Comparison of ENCODE assay signal across 10 cellular contexts in the genomic region with DNA sequence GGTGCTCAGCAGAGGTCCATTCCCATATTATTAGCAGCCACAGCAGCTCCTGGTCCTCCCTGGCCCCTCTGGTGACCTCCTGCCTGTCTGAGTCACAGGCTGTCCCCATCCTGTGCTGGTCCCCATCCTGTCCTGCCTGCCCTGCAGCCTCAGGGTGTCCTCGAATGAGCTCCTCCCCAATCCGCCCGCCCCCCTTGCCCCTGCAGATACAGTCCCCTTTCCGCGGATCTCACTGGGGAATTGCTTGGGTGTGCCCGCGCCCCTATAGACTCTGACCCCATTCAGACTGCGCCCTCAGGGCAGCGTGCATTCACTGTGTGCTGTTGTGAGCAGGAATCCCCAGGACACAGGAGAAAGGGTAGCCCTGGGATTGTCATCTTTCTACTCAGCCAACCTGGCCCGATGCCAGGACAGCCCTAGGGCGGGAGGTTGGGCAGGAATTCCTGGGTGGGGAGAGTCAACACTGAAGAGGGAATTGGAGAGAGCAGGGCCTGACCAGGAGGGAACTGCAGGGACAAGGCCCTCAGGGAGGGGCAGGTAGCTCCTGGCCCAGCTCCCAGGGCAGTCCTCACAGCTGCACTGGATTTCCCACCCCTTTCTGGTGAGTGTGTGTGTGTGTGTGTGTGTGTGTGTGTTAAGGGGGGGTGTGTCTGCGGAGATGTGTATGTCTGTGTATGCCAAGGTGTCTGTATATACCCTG. TPM values are rescaled to one million over a fixed set of nuclear protein-coding genes. Genes with fewer than 3 reads are reported as not detected.
DNase-seq lines count a peak whose midpoint lies in the region; ATAC-seq lines count a peak whose summit lies in the region.
"Had no signal": no experiment of that assay in that cellular context is flagged by ENCODE, and none has a peak within 500 bp of the region (broad histone marks: within the 10 kb centered on the region; RNA-seq: fewer than 3 reads in every experiment).

No MANE protein-coding gene starts in this region.

- H3K4me1 ChIP-seq in right cardiac atrium (ENCODE audit: control insufficient read depth, insufficient read depth, low read length), result peaks cover 9% of the 10 kb centered on the region

- no peak overlapping the region for H3K4me3 ChIP-seq in right cardiac atrium (ENCODE audit: low read length)

- 39% methylated on average over 12 of the region's 12 CpGs for WGBS in right cardiac atrium

- ATAC-seq in right cardiac atrium, result peak; percentile 65 to 82
- ATAC-seq in HG02759 (IDR thresholded peaks at IDR 0.05; ENCODE audit: unreplicated experiment), result no peak

- intact Hi-C loops in right cardiac atrium (cut with DNase I), result no loop called here

- peak overlapping the region; percentile 21 for H3K27ac ChIP-seq in right cardiac atrium (ENCODE audit: low read length)
- H3K27ac ChIP-seq: 22Rv1 had no signal

- DNase-seq in NCI-H1694 (lab: John Stamatoyannopoulos, UW) (peak; percentile 31), NCI-H1694 treated with DMSO at 0.1 percent for 48 hours (lab: John Stamatoyannopoulos, UW) (no peak), SHP77 treated with DMSO at 0.1 percent for 48 hours (lab: John Stamatoyannopoulos, UW) (peak; percentile 70), right cardiac atrium (peak; percentile 64 to 82 (median 71)), ureter (ENCODE audit: low spot score) (peak; percentile 85)
- DNase-seq in activated CD8-positive, alpha-beta memory T cell treated with anti-CD3 and anti-CD28 coated beads, Interleukin-2, amount 50 U/mL, for 48 hours, result no peak
- DNase-seq in activated effector memory CD4-positive, alpha-beta T cell treated with Interleukin-2 at 50 U/mL for 16 hours, result no peak

- H3K9me3 ChIP-seq in right cardiac atrium (ENCODE audit: control insufficient read depth, low read length), result no peaks in the 10 kb centered on the region

- H3K27me3 ChIP-seq in right cardiac atrium (ENCODE audit: control insufficient read depth, insufficient read depth), result no peaks in the 10 kb centered on the region

RNA-seq across cellular contexts. Expression of a gene that starts 1.1 kb away (rescaled TPM):
- not detected for total RNA-seq in right cardiac atrium
- polyA plus RNA-seq in right cardiac atrium, result not detected
- not detected for total RNA-seq in ureter
- total RNA-seq: dermis microvascular lymphatic vessel endothelial cell had no signal

RNA-seq across cellular contexts. Expression of a gene that starts 12.5 kb away (rescaled TPM):
- total RNA-seq in right cardiac atrium (not detected), ureter (not detected)
- not detected for polyA plus RNA-seq in right cardiac atrium
- total RNA-seq: dermis microvascular lymphatic vessel endothelial cell had no signal

Comparison
In these comparisons a context has a peak if more than half of its experiments do, and no peak if none do; other contexts are left out.
1. DNase-seq: peak in NCI-H1694 (single experiment), SHP77 treated with DMSO at 0.1 percent for 48 hours (single experiment), right cardiac atrium (3 of 3) and ureter (single experiment); none in NCI-H1694 treated with DMSO at 0.1 percent for 48 hours (single experiment), activated CD8-positive, alpha-beta memory T cell treated with anti-CD3 and anti-CD28 coated beads, Interleukin-2, amount 50 U/mL, for 48 hours (single experiment) and activated effector memory CD4-positive, alpha-beta T cell treated with Interleukin-2 at 50 U/mL for 16 hours (single experiment).